1 cellular context compared by ENCODE assay signal in the genomic region with DNA sequence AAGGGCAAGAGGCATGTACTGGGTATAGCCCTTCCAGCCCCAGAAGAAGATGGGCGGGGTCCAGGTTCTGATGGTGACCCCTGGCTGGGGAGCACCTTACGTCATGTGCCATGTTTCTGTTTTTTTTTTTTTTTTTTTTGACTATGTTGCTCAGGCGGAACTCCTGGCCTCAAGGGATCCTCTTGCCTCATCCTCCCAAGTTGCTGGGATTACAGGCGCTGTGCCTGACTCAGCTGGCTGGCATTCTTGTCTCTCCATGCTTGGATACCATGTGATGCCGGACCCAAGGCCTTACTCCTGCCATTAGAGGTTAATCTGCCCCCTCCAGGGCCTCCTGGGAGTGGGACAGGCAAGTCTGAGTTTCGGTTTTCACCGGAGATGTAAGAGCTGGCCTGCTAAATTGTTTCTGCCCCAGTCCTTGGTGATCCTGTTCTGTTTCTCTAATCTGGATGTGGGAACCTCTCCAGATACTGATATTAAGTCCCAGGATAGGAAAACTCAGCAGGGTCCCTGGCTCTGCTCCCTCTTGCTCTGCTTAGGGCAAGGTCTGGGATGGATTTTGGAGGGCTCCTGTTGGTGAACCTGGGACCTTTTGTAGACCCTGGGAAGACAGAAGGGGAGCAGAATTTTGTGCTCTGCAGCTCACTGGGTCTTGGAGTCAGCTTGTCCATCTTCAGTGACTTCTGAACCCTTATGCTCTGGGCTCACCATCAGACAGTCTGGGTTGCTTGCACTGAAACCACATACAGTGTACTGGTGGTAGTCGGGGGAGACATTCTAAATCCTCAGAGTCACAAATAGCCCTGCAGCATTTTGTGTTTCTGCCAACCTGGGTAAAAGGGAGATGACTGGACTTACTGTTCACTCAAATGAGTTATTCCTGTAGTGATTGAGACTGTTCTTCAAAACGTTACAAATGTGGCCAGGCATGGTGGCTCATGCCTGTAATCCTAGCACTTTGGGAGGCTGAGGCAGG.
TF ChIP-seq lines count a peak whose summit lies in the region.

No MANE protein-coding gene starts in this region.

TF ChIP-seq in HepG2, 621 proteins besides CTCF, POLR2A, EP300 and RAD21:
- TF ChIP-seq NCOA1 (CRISPR knock-in tag; IDR thresholded peaks at IDR 0.05) (no peak), FOSL2 (CRISPR knock-in tag; IDR thresholded peaks at IDR 0.05) (0 out of 2 replicates have a peak, but pooled peaks have one; percentile 9), FOXA3 (CRISPR knock-in tag; IDR thresholded peaks at IDR 0.05) (no peak), AGO2 (optimal IDR thresholded peaks at IDR 0.05; ENCODE audit: low read depth, low read length) (no peak), RORA (CRISPR knock-in tag; IDR thresholded peaks at IDR 0.05) (no peak), STAT5B (CRISPR knock-in tag; IDR thresholded peaks at IDR 0.05) (no peak), ZNF703 (CRISPR knock-in tag; IDR thresholded peaks at IDR 0.05; ENCODE audit: borderline replicate concordance) (0 out of 2 replicates have a peak, but pooled peaks have one; percentile 7), ZNF282 (IDR thresholded peaks at IDR 0.05; ENCODE audit: partially characterized antibody) (no peak), JUND (CRISPR knock-in tag; IDR thresholded peaks at IDR 0.05) (no peak)
- TF ChIP-seq, protein P1, sequence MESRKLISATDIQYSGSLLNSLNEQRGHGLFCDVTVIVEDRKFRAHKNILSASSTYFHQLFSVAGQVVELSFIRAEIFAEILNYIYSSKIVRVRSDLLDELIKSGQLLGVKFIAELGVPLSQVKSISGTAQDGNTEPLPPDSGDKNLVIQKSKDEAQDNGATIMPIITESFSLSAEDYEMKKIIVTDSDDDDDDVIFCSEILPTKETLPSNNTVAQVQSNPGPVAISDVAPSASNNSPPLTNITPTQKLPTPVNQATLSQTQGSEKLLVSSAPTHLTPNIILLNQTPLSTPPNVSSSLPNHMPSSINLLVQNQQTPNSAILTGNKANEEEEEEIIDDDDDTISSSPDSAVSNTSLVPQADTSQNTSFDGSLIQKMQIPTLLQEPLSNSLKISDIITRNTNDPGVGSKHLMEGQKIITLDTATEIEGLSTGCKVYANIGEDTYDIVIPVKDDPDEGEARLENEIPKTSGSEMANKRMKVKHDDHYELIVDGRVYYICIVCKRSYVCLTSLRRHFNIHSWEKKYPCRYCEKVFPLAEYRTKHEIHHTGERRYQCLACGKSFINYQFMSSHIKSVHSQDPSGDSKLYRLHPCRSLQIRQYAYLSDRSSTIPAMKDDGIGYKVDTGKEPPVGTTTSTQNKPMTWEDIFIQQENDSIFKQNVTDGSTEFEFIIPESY (CRISPR knock-in tag; IDR thresholded peaks at IDR 0.05): peak; percentile 73; the same call in 1 of the 2 replicates
